ENCODE assay signal across 1 cellular context in genomic region chr15:50354838-50355611, GRCh38.
A peak's percentile ranks its signal among the peaks of the same experiment; 100 is the strongest.
TF ChIP-seq lines count a peak whose summit lies in the region.

TSS of gene GABPB1 (minus strand) at chr15:50355198. CDS start at chr15:50309798, 45,400 bp downstream.

TF ChIP-seq in A549, 52 proteins besides CTCF, POLR2A, EP300 and RAD21 (continued from another document):
- TF ChIP-seq HMGXB4 (CRISPR knock-in tag; IDR thresholded peaks at IDR 0.05; ENCODE audit: borderline replicate concordance) (peak; percentile 94), KDM1A (IDR thresholded peaks at IDR 0.05; ENCODE audit: low read depth) (no peak), HOXA7 (CRISPR knock-in tag; IDR thresholded peaks at IDR 0.05) (0 out of 2 replicates have a peak, but pooled peaks have one; percentile 21), TP53 (CRISPR knock-in tag; IDR thresholded peaks at IDR 0.05) (no peak; the same call in 1 of the 2 replicates), RNF2 (IDR thresholded peaks at IDR 0.05; ENCODE audit: borderline replicate concordance, low read depth) (no peak), NR3C1 (IDR thresholded peaks at IDR 0.05) (no peak), TFCP2L1 (CRISPR knock-in tag; IDR thresholded peaks at IDR 0.05) (peak; percentile 93), SMC3 (IDR thresholded peaks at IDR 0.05) (no peak), RCOR1 (IDR thresholded peaks at IDR 0.05; ENCODE audit: low read depth, low read length) (no peak), HES2 (IDR thresholded peaks at IDR 0.05) (no peak), HOXB13 (CRISPR knock-in tag; IDR thresholded peaks at IDR 0.05; ENCODE audit: low read depth) (no peak; the same call in 1 of the 2 replicates), CHD4 (IDR thresholded peaks at IDR 0.05; ENCODE audit: borderline replicate concordance) (no peak), RARB (CRISPR knock-in tag; IDR thresholded peaks at IDR 0.05) (no peak; the same call in 1 of the 2 replicates), JUNB (IDR thresholded peaks at IDR 0.05) (no peak), HEYL (CRISPR knock-in tag; IDR thresholded peaks at IDR 0.05) (no peak), ZNF302 (CRISPR knock-in tag; IDR thresholded peaks at IDR 0.05) (no peak), FOXS1 (CRISPR knock-in tag; IDR thresholded peaks at IDR 0.05) (0 out of 2 replicates have a peak, but pooled peaks have one; percentile 11), FOSL2 (IDR thresholded peaks at IDR 0.05) (peak; percentile 20; the same call in 1 of the 2 replicates), FOSL2 (CRISPR knock-in tag; IDR thresholded peaks at IDR 0.05) (peak; percentile 85), MAX (IDR thresholded peaks at IDR 0.05) (peak; percentile 100), E2F6 (IDR thresholded peaks at IDR 0.05; ENCODE audit: borderline replicate concordance, low read depth) (peak; percentile 98), GATA3 (IDR thresholded peaks at IDR 0.05; ENCODE audit: borderline replicate concordance) (peak; percentile 28; the same call in 1 of the 2 replicates), HDAC2 (IDR thresholded peaks at IDR 0.05) (no peak), KDM5A (IDR thresholded peaks at IDR 0.05) (no peak), USF2 (IDR thresholded peaks at IDR 0.05) (peak; percentile 3; the same call in 1 of the 2 replicates), ESRRA (IDR thresholded peaks at IDR 0.05; ENCODE audit: borderline replicate concordance, low read length) (no peak)
